ENCODE assay signal across 13 cellular contexts in genomic region chr11:126452256-126452655, GRCh38.
DNase-seq lines count a peak whose midpoint lies in the region; ATAC-seq and TF ChIP-seq lines count a peak whose summit lies in the region.
"Had no signal": no experiment of that assay in that cellular context is flagged by ENCODE, and none has a peak within 500 bp of the region (broad histone marks: within the 10 kb centered on the region; RNA-seq: fewer than 3 reads in every experiment).

No MANE protein-coding gene starts in this region.

- POLR2A ChIA-PET in SK-N-SH (lab: Yijun Ruan, JAX) = no interaction called here

- H3K27me3 Mint-ChIP-seq in activated CD8-positive, alpha-beta memory T cell treated with anti-CD3 and anti-CD28 coated beads, Interleukin-2, amount 10 ng/mL, durations not matched to agents 7 days and 5 days = no peaks in the 10 kb centered on the region

- no peaks in the 10 kb centered on the region for H3K4me1 Mint-ChIP-seq in activated CD8-positive, alpha-beta memory T cell treated with anti-CD3 and anti-CD28 coated beads, Interleukin-2, amount 10 ng/mL, durations not matched to agents 7 days and 5 days

- H3K27me3 ChIP-seq in SK-N-SH (ENCODE audit: insufficient read depth) (no peaks in the 10 kb centered on the region), hepatocyte (no peaks in the 10 kb centered on the region), smooth muscle cell (ENCODE audit: low read depth) (no peaks in the 10 kb centered on the region)

- H3K9me2 ChIP-seq in SK-N-SH (no peaks in the 10 kb centered on the region), hepatocyte (replicated peaks; ENCODE audit: insufficient read depth) (no peaks in the 10 kb centered on the region)

- TF ChIP-seq EP300 in SK-N-SH (IDR thresholded peaks at IDR 0.05; ENCODE audit: borderline replicate concordance in 1 of 2, low read depth in 1 of 2, low read length in 1 of 2) = no peak

- no peaks in the 10 kb centered on the region for H3K79me2 ChIP-seq in SK-N-SH (ENCODE audit: insufficient read depth)
- H3K79me2 ChIP-seq in hepatocyte = no peaks in the 10 kb centered on the region
- H3K79me2 ChIP-seq in smooth muscle cell (ENCODE audit: low read depth) = no peaks in the 10 kb centered on the region

- TF ChIP-seq CTCF in SK-N-SH (IDR thresholded peaks at IDR 0.05) (no peak), hepatocyte (IDR thresholded peaks at IDR 0.05; ENCODE audit: poor library complexity) (no peak), smooth muscle cell (IDR thresholded peaks at IDR 0.05; ENCODE audit: borderline replicate concordance, insufficient read depth, poor library complexity, severe bottlenecking) (no peak)

- CTCF ChIA-PET in SK-N-SH (lab: Yijun Ruan, JAX) = interaction anchor here (1.0 to 5.9 kb wide), 4 partner anchors 10 to 264 kb away, joined by 3 to 44 read pairs (median 14); no protein-coding TSS in a partner anchor
- CTCF ChIA-PET in activated CD8-positive, alpha-beta memory T cell treated with anti-CD3 and anti-CD28 coated beads, Interleukin-2, amount 10 ng/mL, durations not matched to agents 7 days and 5 days (lab: Charles Lee) = interaction anchor here (0.8 kb wide), 1 partner anchor 11 kb away, joined by 3 read pairs; no protein-coding TSS in a partner anchor

- DNase-seq in SK-N-SH (peak; percentile 75), NCI-H524 treated with DMSO at 0.1 percent for 48 hours (lab: John Stamatoyannopoulos, UW) (peak; percentile 2), hepatocyte (ENCODE audit: low spot score) (no peak), smooth muscle cell (lab: John Stamatoyannopoulos, UW; ENCODE audit: unreplicated experiment) (no peak), NCI-H2196 (lab: John Stamatoyannopoulos, UW; ENCODE audit: unreplicated experiment) (no peak)
- DNase-seq in NK-92 treated with Interleukin-12 subunit alpha and Interleukin-12 subunit beta, amount 100 ng/mL, for 24 hours (lab: John Stamatoyannopoulos, UW) = no peak
- DNase-seq in activated CD8-positive, alpha-beta memory T cell treated with anti-CD3 and anti-CD28 coated beads, Interleukin-2, amount 10 ng/mL, durations not matched to agents 7 days and 5 days = no peak
- DNase-seq: CD8-positive, alpha-beta T cell; EL; NCI-H1694; SIG-M5 had no signal

- TF ChIP-seq RAD21 in SK-N-SH (IDR thresholded peaks at IDR 0.05; ENCODE audit: low read length) = no peak

- H3K9me3 Mint-ChIP-seq in activated CD8-positive, alpha-beta memory T cell treated with anti-CD3 and anti-CD28 coated beads, Interleukin-2, amount 10 ng/mL, durations not matched to agents 7 days and 5 days (ENCODE audit: low read depth) = peaks cover 16% of the 10 kb centered on the region

- H3K36me3 Mint-ChIP-seq in activated CD8-positive, alpha-beta memory T cell treated with anti-CD3 and anti-CD28 coated beads, Interleukin-2, amount 10 ng/mL, durations not matched to agents 7 days and 5 days = peaks cover 3% of the 10 kb centered on the region
- H3K36me3 Mint-ChIP-seq: CD8-positive, alpha-beta T cell had no signal

- H3F3A ChIP-seq in SK-N-SH (replicated peaks; ENCODE audit: insufficient read depth) = peaks cover 22% of the 10 kb centered on the region
- no peaks in the 10 kb centered on the region for H3F3A ChIP-seq in smooth muscle cell (ENCODE audit: low read depth)

- no peak overlapping the region for H3K4me3 Mint-ChIP-seq in activated CD8-positive, alpha-beta memory T cell treated with anti-CD3 and anti-CD28 coated beads, Interleukin-2, amount 10 ng/mL, durations not matched to agents 7 days and 5 days
- H3K4me3 Mint-ChIP-seq: CD8-positive, alpha-beta T cell had no signal

- H3K9ac ChIP-seq in SK-N-SH (no peak overlapping the region), smooth muscle cell (ENCODE audit: low read depth) (no peak overlapping the region)

- no peak overlapping the region for H3K4me3 ChIP-seq in SK-N-SH (ENCODE audit: low read depth in 2 of 2, low read length in 1 of 2)
- no peak overlapping the region for H3K4me3 ChIP-seq in hepatocyte
- H3K4me3 ChIP-seq in smooth muscle cell = no peak overlapping the region
- H3K4me3 ChIP-seq: HAP-1 had no signal

- H3K4me2 ChIP-seq in SK-N-SH (no peak overlapping the region), hepatocyte (peak overlapping the region; percentile 29), smooth muscle cell (peak overlapping the region; percentile 43)

- H3K27ac Mint-ChIP-seq in activated CD8-positive, alpha-beta memory T cell treated with anti-CD3 and anti-CD28 coated beads, Interleukin-2, amount 10 ng/mL, durations not matched to agents 7 days and 5 days = no peak overlapping the region
- H3K27ac Mint-ChIP-seq: CD8-positive, alpha-beta T cell had no signal

- H3K36me3 ChIP-seq in SK-N-SH (replicated peaks in 1 of 2; ENCODE audit: control insufficient read depth in 1 of 2, insufficient read depth in 2 of 2, low read length in 1 of 2) (no peaks in the 10 kb centered on the region), hepatocyte (replicated peaks; ENCODE audit: insufficient read depth, low read depth) (no peaks in the 10 kb centered on the region), smooth muscle cell (ENCODE audit: low read depth) (no peaks in the 10 kb centered on the region)
- H3K36me3 ChIP-seq: HAP-1 had no signal

- H3K27ac ChIP-seq in SK-N-SH (ENCODE audit: low read depth in 2 of 2, low read length in 1 of 2) = no peak overlapping the region
- H3K27ac ChIP-seq in hepatocyte = no peak overlapping the region
- H3K27ac ChIP-seq in smooth muscle cell (ENCODE audit: low read depth) = no peak overlapping the region

- H3K4me1 ChIP-seq in SK-N-SH (ENCODE audit: control insufficient read depth in 1 of 2, insufficient read depth in 2 of 2, low read depth in 1 of 2, low read length in 1 of 2) (peaks cover 0 to 26% of the 10 kb centered on the region in 2 experiments; a peak in 1 of 4 replicates), hepatocyte (ENCODE audit: insufficient read depth) (peaks cover 8% of the 10 kb centered on the region), smooth muscle cell (ENCODE audit: low read depth) (peaks cover 12% of the 10 kb centered on the region)
- H3K4me1 ChIP-seq: HAP-1 had no signal

- WGBS in SK-N-SH (ENCODE audit: low lambda C conversion rate) = 50% methylated on average over 4 of the region's 11 CpGs
- 44% methylated on average over 11 of the region's 11 CpGs for WGBS in hepatocyte (ENCODE audit: low lambda C conversion rate, missing lambda C conversion rate)
- 54% methylated on average over 11 of the region's 11 CpGs for WGBS in smooth muscle cell (ENCODE audit: low lambda C conversion rate)

- H3K9me3 ChIP-seq in SK-N-SH = no peaks in the 10 kb centered on the region
- H3K9me3 ChIP-seq in hepatocyte (ENCODE audit: low read depth) = no peaks in the 10 kb centered on the region
- H3K9me3 ChIP-seq in smooth muscle cell (replicated peaks; ENCODE audit: low read depth) = no peaks in the 10 kb centered on the region
- H3K9me3 ChIP-seq: HAP-1 had no signal

- ATAC-seq in SK-N-SH treated with all-trans-retinoic acid at 6 μM for 48 hours = no peak
- no peak for ATAC-seq in activated CD8-positive, alpha-beta memory T cell treated with anti-CD3 and anti-CD28 coated beads, Interleukin-2, amount 10 ng/mL, durations not matched to agents 7 days and 5 days
- ATAC-seq: CD8-positive, alpha-beta T cell had no signal

- H4K20me1 ChIP-seq in SK-N-SH (ENCODE audit: insufficient read depth) = no peaks in the 10 kb centered on the region
- H4K20me1 ChIP-seq in hepatocyte (ENCODE audit: insufficient read depth, poor library complexity, severe bottlenecking) = no peaks in the 10 kb centered on the region
- no peaks in the 10 kb centered on the region for H4K20me1 ChIP-seq in smooth muscle cell (ENCODE audit: low read depth)

- no peak overlapping the region for H2AFZ ChIP-seq in SK-N-SH (ENCODE audit: low read depth)
- no peak overlapping the region for H2AFZ ChIP-seq in hepatocyte
- H2AFZ ChIP-seq in smooth muscle cell (ENCODE audit: low read depth) = no peak overlapping the region

TF ChIP-seq in SK-N-SH, 30 proteins besides CTCF, POLR2A, EP300 and RAD21 (continues in another document):
- TF ChIP-seq MXI1 (IDR thresholded peaks at IDR 0.05; ENCODE audit: low read depth, low read length) = no peak
- no peak for TF ChIP-seq TAF1 (IDR thresholded peaks at IDR 0.05; ENCODE audit: borderline replicate concordance, low read depth, low read length)
- no peak for TF ChIP-seq JUND (IDR thresholded peaks at IDR 0.05)
- no peak for TF ChIP-seq RCOR1 (IDR thresholded peaks at IDR 0.05; ENCODE audit: low read length)
- TF ChIP-seq FOXM1 (IDR thresholded peaks at IDR 0.05; ENCODE audit: low read depth) = no peak

TF ChIP-seq in SK-N-SH treated with all-trans-retinoic acid at 6 μM for 48 hours, 23 proteins besides CTCF, POLR2A, EP300 and RAD21:
- no peak for TF ChIP-seq PATZ1 (CRISPR knock-in tag; IDR thresholded peaks at IDR 0.05; ENCODE audit: borderline replicate concordance)

Comparison
In these comparisons a context has a peak if more than half of its experiments do, and no peak if none do; other contexts are left out.
1. DNase-seq: peak in SK-N-SH (single experiment) and NCI-H524 treated with DMSO at 0.1 percent for 48 hours (single experiment); none in hepatocyte (single experiment), smooth muscle cell (single experiment), NK-92 treated with Interleukin-12 subunit alpha and Interleukin-12 subunit beta, amount 100 ng/mL, for 24 hours (single experiment), NCI-H2196 (single experiment) and activated CD8-positive, alpha-beta memory T cell treated with anti-CD3 and anti-CD28 coated beads, Interleukin-2, amount 10 ng/mL, durations not matched to agents 7 days and 5 days (single experiment).